In the genomic region with DNA sequence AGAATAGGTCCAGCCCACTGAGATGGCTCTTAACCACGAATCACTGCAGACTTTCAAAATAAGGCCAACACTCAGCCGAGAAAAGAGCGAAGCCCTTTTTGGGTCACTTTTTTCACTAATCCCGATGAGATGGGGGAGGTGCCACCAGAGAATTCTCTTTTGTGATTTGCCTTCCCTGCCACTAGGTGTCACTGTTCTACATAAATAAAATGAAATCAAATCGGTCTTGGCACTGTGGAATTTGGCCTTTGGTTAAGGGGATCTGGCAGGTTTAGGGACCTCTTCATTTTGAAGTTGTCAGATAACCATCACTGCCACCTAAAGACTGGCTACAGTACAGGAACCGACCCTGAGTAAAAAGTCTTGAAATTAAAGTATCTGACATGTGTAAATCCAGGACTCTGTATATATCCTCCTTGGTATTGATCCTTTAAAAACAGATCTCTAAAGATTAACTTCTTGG, we compare ENCODE assay signal across 9 cellular contexts.
DNase-seq lines count a peak whose midpoint lies in the region; ATAC-seq and TF ChIP-seq lines count a peak whose summit lies in the region.
"Had no signal": no experiment of that assay in that cellular context is flagged by ENCODE, and none has a peak within 500 bp of the region (broad histone marks: within the 10 kb centered on the region; RNA-seq: fewer than 3 reads in every experiment).

No MANE protein-coding gene starts in this region.

- no peaks in the 10 kb centered on the region for H3K4me1 ChIP-seq in cardiac muscle cell (ENCODE audit: low read depth)
- H3K4me1 ChIP-seq in SJCRH30, result no peaks in the 10 kb centered on the region
- no peaks in the 10 kb centered on the region for H3K4me1 ChIP-seq in mammary epithelial cell (ENCODE audit: insufficient read depth, low read length)

- 10% methylated on average over 6 of the region's 6 CpGs for WGBS in mammary epithelial cell (ENCODE audit: low coverage, missing lambda C conversion rate)

- peak overlapping the region; percentile 26 for H2AFZ ChIP-seq in mammary epithelial cell (ENCODE audit: low read depth, low read length)

- no peaks in the 10 kb centered on the region for H4K20me1 ChIP-seq in mammary epithelial cell (ENCODE audit: insufficient read depth, low read length)

- dilution Hi-C loops in mammary epithelial cell (cut with HindIII; ENCODE audit: low sequenced_read_pairs), result no loop called here

- in situ Hi-C loops in mammary epithelial cell (cut with MboI; ENCODE audit: low sequenced_read_pairs in 2 of 2), result loop anchor here in 1 of 2 donors (25.0 kb wide), 1 partner anchor 1274 kb away; no protein-coding TSS in a partner anchor

- H3K27ac ChIP-seq in cardiac muscle cell (no peak overlapping the region), SJCRH30 (no peak overlapping the region), mammary epithelial cell (ENCODE audit: insufficient read depth, low read depth, low read length) (no peak overlapping the region)

- CTCF ChIA-PET in mammary epithelial cell (lab: Charles Lee; ENCODE audit: low non-redundant PET), result no interaction called here

- H3K36me3 Mint-ChIP-seq in stimulated activated naive B cell treated with anti-CD40 and anti-IgM and Interleukin-4, amounts not matched to agents 10 μg/mL and 1 μg/mL and 100 μg/mL, for 72 hours, result no peaks in the 10 kb centered on the region

- H3K4me2 ChIP-seq in mammary epithelial cell (ENCODE audit: insufficient read depth, low read depth, low read length), result peak overlapping the region; percentile 18

- intact Hi-C loops in Right ventricle myocardium inferior (cut with DNase I), result loop anchor here (5.0 kb wide), 1 partner anchor 1619 kb away; no protein-coding TSS in a partner anchor
- intact Hi-C loops in mammary epithelial cell (cut with micrococcal nuclease), result loop anchor here (2.0 to 5.0 kb wide), 3 partner anchors 1274 to 1618 kb away; no protein-coding TSS in a partner anchor

- no peak overlapping the region for H3K27ac Mint-ChIP-seq in stimulated activated naive B cell treated with anti-CD40 and anti-IgM and Interleukin-4, amounts not matched to agents 10 μg/mL and 1 μg/mL and 100 μg/mL, for 72 hours
- H3K27ac Mint-ChIP-seq: dendritic cell treated with granulocyte-macrophage colony-stimulating factor and Interleukin-4, amounts not matched to agents 40 ng/mL and 50 ng/mL, for 4 days had no signal

- no peaks in the 10 kb centered on the region for H3K79me2 ChIP-seq in mammary epithelial cell (ENCODE audit: insufficient read depth, low read length)

- peaks cover 3 to 6% of the 10 kb centered on the region in 2 donors for H3K4me1 Mint-ChIP-seq in stimulated activated naive B cell treated with anti-CD40 and anti-IgM and Interleukin-4, amounts not matched to agents 10 μg/mL and 1 μg/mL and 100 μg/mL, for 72 hours

- peaks cover 16 to 35% of the 10 kb centered on the region in 2 donors for H3K27me3 Mint-ChIP-seq in stimulated activated naive B cell treated with anti-CD40 and anti-IgM and Interleukin-4, amounts not matched to agents 10 μg/mL and 1 μg/mL and 100 μg/mL, for 72 hours
- H3K27me3 Mint-ChIP-seq: dendritic cell treated with granulocyte-macrophage colony-stimulating factor and Interleukin-4, amounts not matched to agents 40 ng/mL and 50 ng/mL, for 4 days had no signal

- H3K27me3 ChIP-seq in cardiac muscle cell, result no peaks in the 10 kb centered on the region
- no peaks in the 10 kb centered on the region for H3K27me3 ChIP-seq in SJCRH30
- H3K27me3 ChIP-seq in mammary epithelial cell (ENCODE audit: insufficient read depth, low read length), result no peaks in the 10 kb centered on the region
- no peaks in the 10 kb centered on the region for H3K27me3 ChIP-seq in kidney epithelial cell (ENCODE audit: control insufficient read depth, insufficient read depth, low read length)

- H3K9ac ChIP-seq in mammary epithelial cell (ENCODE audit: insufficient read depth, low read length), result no peak overlapping the region

- DNase-seq in cardiac muscle cell (ENCODE audit: low read depth in 1 of 2, low spot score in 1 of 2), result peak; percentile 61 to 69
- DNase-seq in Right ventricle myocardium inferior (ENCODE audit: missing footprints), result no peak
- peak; percentile 1 for DNase-seq in NCI-H1048 (lab: John Stamatoyannopoulos, UW)
- peak; percentile 40 to 68 for DNase-seq in SJCRH30
- DNase-seq in mammary epithelial cell, result peak; percentile 13
- peak; percentile 14 for DNase-seq in kidney epithelial cell (ENCODE audit: low read depth)
- DNase-seq in stimulated activated naive B cell treated with anti-CD40 and anti-IgM and Interleukin-4, amounts not matched to agents 10 μg/mL and 1 μg/mL and 100 μg/mL, for 72 hours, result peak; percentile 15

- H3K4me3 ChIP-seq in cardiac muscle cell (peak overlapping the region; percentile 22), SJCRH30 (no peak overlapping the region), mammary epithelial cell (replicated peaks in 1 of 3; ENCODE audit: insufficient read depth in 1 of 3, low read depth in 2 of 3, low read length in 3 of 3) (no peak overlapping the region), kidney epithelial cell (ENCODE audit: low read depth, low read length) (no peak overlapping the region)

- no TSS peak for BruUV-seq in mammary epithelial cell (replicated peaks; lab: Mats Ljungman, UMichigan)

- peak; percentile 70 for TF ChIP-seq CTCF in cardiac muscle cell (IDR thresholded peaks at IDR 0.05; ENCODE audit: low read depth, low read length)
- TF ChIP-seq CTCF in mammary epithelial cell (conservative IDR thresholded peaks at IDR 0.05 in 1 of 2, IDR thresholded peaks at IDR 0.05 in 1 of 2; ENCODE audit: extremely low read depth in 1 of 2, insufficient read depth in 1 of 2, low read depth in 1 of 2, low read length in 2 of 2), result peak; percentile 67
- peak; percentile 61 for TF ChIP-seq CTCF in kidney epithelial cell (IDR thresholded peaks at IDR 0.05; ENCODE audit: insufficient read depth, low read length, poor library complexity, severe bottlenecking)

- H3K9me3 ChIP-seq in cardiac muscle cell (ENCODE audit: low read depth), result no peaks in the 10 kb centered on the region
- no peaks in the 10 kb centered on the region for H3K9me3 ChIP-seq in SJCRH30 (replicated peaks)
- peaks cover 2% of the 10 kb centered on the region for H3K9me3 ChIP-seq in mammary epithelial cell (replicated peaks; ENCODE audit: insufficient read depth, low read length)

- H3K9me3 Mint-ChIP-seq in stimulated activated naive B cell treated with anti-CD40 and anti-IgM and Interleukin-4, amounts not matched to agents 10 μg/mL and 1 μg/mL and 100 μg/mL, for 72 hours, result no peaks in the 10 kb centered on the region
- H3K9me3 Mint-ChIP-seq: dendritic cell treated with granulocyte-macrophage colony-stimulating factor and Interleukin-4, amounts not matched to agents 40 ng/mL and 50 ng/mL, for 4 days had no signal

- no peak overlapping the region for H3K4me3 Mint-ChIP-seq in stimulated activated naive B cell treated with anti-CD40 and anti-IgM and Interleukin-4, amounts not matched to agents 10 μg/mL and 1 μg/mL and 100 μg/mL, for 72 hours
- H3K4me3 Mint-ChIP-seq: dendritic cell treated with granulocyte-macrophage colony-stimulating factor and Interleukin-4, amounts not matched to agents 40 ng/mL and 50 ng/mL, for 4 days had no signal

- ATAC-seq in Right ventricle myocardium inferior (no peak), GM18498 (IDR thresholded peaks at IDR 0.05; ENCODE audit: unreplicated experiment) (no peak)
- ATAC-seq in stimulated activated naive B cell treated with anti-CD40 and anti-IgM and Interleukin-4, amounts not matched to agents 10 μg/mL and 1 μg/mL and 100 μg/mL, for 72 hours (replicated peaks), result peak; percentile 34 to 58

- H3K36me3 ChIP-seq in cardiac muscle cell (no peaks in the 10 kb centered on the region), SJCRH30 (no peaks in the 10 kb centered on the region), mammary epithelial cell (ENCODE audit: insufficient read depth, low read length) (no peaks in the 10 kb centered on the region), kidney epithelial cell (ENCODE audit: control insufficient read depth, insufficient read depth, low read length) (no peaks in the 10 kb centered on the region)

Comparison
In these comparisons a context has a peak if more than half of its experiments do, and no peak if none do; other contexts are left out.
1. ATAC-seq: peak in stimulated activated naive B cell treated with anti-CD40 and anti-IgM and Interleukin-4, amounts not matched to agents 10 μg/mL and 1 μg/mL and 100 μg/mL, for 72 hours (2 of 2); none in Right ventricle myocardium inferior (single experiment) and GM18498 (single experiment).
2. Peak in every context shown above with its lines, with median percentiles within 50 percentile points of each other: CTCF ChIP-seq.